8 cellular contexts compared by ENCODE assay signal in the genomic region with DNA sequence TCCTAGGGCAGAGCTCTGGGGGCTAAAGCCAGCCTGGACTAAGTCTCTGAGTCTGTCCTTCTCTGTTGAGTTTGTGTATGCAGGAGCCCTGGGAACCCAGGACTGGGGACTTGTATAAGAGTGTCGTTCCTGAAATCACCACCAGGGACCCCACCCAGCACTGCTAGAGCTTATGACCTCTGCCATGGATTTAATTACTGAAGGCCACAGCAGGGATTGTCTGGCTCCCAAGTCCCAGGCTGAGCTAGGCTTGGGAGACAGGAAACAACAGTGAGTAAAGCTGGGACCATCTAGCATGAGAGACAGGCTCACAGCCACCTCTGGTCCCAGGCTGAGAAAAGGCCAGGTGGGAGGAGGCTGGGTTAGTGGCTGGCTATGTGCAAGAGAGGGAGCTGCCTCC. TPM values are rescaled to one million over a fixed set of nuclear protein-coding genes. Genes with fewer than 3 reads are reported as not detected.
A peak's percentile ranks its signal among the peaks of the same experiment; 100 is the strongest.
DNase-seq lines count a peak whose midpoint lies in the region; ATAC-seq and TF ChIP-seq lines count a peak whose summit lies in the region.

No MANE protein-coding gene starts in this region.

- H2BK5ac ChIP-seq in mesenchymal stem cell (ENCODE audit: low read depth, low read length, poor library complexity, severe bottlenecking), result no peak overlapping the region

- peak; percentile 39 for TF ChIP-seq CTCF in VCaP (conservative IDR thresholded peaks at IDR 0.05)

- H3K4ac ChIP-seq in mesenchymal stem cell (ENCODE audit: low read depth in 1 of 2, low read length in 2 of 2), result peak overlapping the region; percentile 19 to 57

- intact Hi-C loops in Right ventricle myocardium inferior (cut with DNase I) (loop anchor here (5.0 kb wide), 1 partner anchor 57 kb away; no protein-coding TSS in a partner anchor), cardiac septum (cut with DNase I) (no loop called here)

- no peak overlapping the region for H3K4me2 ChIP-seq in mesenchymal stem cell (ENCODE audit: low read length, poor library complexity, severe bottlenecking)

- no peak overlapping the region for H2BK15ac ChIP-seq in mesenchymal stem cell (ENCODE audit: low read depth, poor library complexity, severe bottlenecking)

- H2AFZ ChIP-seq in mesenchymal stem cell (ENCODE audit: low read depth, low read length), result no peak overlapping the region

- H2AK5ac ChIP-seq in mesenchymal stem cell (ENCODE audit: low read length, severe bottlenecking), result no peak overlapping the region

- H3K27ac ChIP-seq in VCaP (peak overlapping the region; percentile 74; the same call in 1 of the 2 replicates), mesenchymal stem cell (ENCODE audit: low read length, poor library complexity, severe bottlenecking) (no peak overlapping the region), stomach smooth muscle (ENCODE audit: low read length) (peak overlapping the region; percentile 53)

- H3K9ac ChIP-seq in mesenchymal stem cell (ENCODE audit: low read length) (no peak overlapping the region), stomach smooth muscle (ENCODE audit: low read length in 2 of 2) (no peak overlapping the region)

- WGBS in mesenchymal stem cell, result 0% methylated on average over 1 of the region's 1 CpG

- no peak overlapping the region for H3K14ac ChIP-seq in mesenchymal stem cell (ENCODE audit: low read length in 2 of 2)

- no peak overlapping the region for H4K8ac ChIP-seq in mesenchymal stem cell (ENCODE audit: low read length)

- no peak overlapping the region for H3K18ac ChIP-seq in mesenchymal stem cell (ENCODE audit: low read depth in 1 of 2, low read length in 2 of 2)

- H3K79me1 ChIP-seq in mesenchymal stem cell (replicated peaks; ENCODE audit: low read length, poor library complexity, severe bottlenecking), result peaks cover 5% of the 10 kb centered on the region

- no peak overlapping the region for H3K23ac ChIP-seq in mesenchymal stem cell (ENCODE audit: low read length in 2 of 2)

- H3K4me1 ChIP-seq in mesenchymal stem cell (ENCODE audit: control insufficient read depth, insufficient read depth, low read depth, low read length), result peaks cover 12% of the 10 kb centered on the region
- peaks cover 47% of the 10 kb centered on the region for H3K4me1 ChIP-seq in stomach smooth muscle (ENCODE audit: control insufficient read depth, insufficient read depth, low read length)

- H3K27me3 ChIP-seq in MG63, result no peaks in the 10 kb centered on the region
- peaks cover 0 to 27% of the 10 kb centered on the region in 2 experiments for H3K27me3 ChIP-seq in mesenchymal stem cell (ENCODE audit: control insufficient read depth in 1 of 2, insufficient read depth in 1 of 2, low read length in 2 of 2)
- no peaks in the 10 kb centered on the region for H3K27me3 ChIP-seq in stomach smooth muscle (ENCODE audit: control insufficient read depth in 1 of 2, insufficient read depth in 2 of 2, low read length in 2 of 2)

- ATAC-seq in Right ventricle myocardium inferior (peak; percentile 67), HG03457 (IDR thresholded peaks at IDR 0.05; ENCODE audit: unreplicated experiment) (no peak)

- no peaks in the 10 kb centered on the region for H3K9me3 ChIP-seq in MG63
- no peaks in the 10 kb centered on the region for H3K9me3 ChIP-seq in mesenchymal stem cell (ENCODE audit: control insufficient read depth, low read length)
- H3K9me3 ChIP-seq in stomach smooth muscle (ENCODE audit: control insufficient read depth in 2 of 2, low read length in 2 of 2), result no peaks in the 10 kb centered on the region

- no peaks in the 10 kb centered on the region for H3K36me3 ChIP-seq in MG63
- no peaks in the 10 kb centered on the region for H3K36me3 ChIP-seq in mesenchymal stem cell (ENCODE audit: control insufficient read depth in 1 of 2, insufficient read depth in 2 of 2, low read depth in 1 of 2, low read length in 2 of 2)
- H3K36me3 ChIP-seq in stomach smooth muscle (ENCODE audit: control insufficient read depth in 2 of 2, insufficient read depth in 2 of 2, low read length in 2 of 2), result peaks cover 0 to 3% of the 10 kb centered on the region in 2 donors

- H4K91ac ChIP-seq in mesenchymal stem cell (ENCODE audit: low read length), result no peak overlapping the region

- H3K4me3 ChIP-seq in MG63 (no peak overlapping the region), mesenchymal stem cell (ENCODE audit: insufficient read depth in 1 of 2, low read depth in 1 of 2, low read length in 2 of 2) (no peak overlapping the region), stomach smooth muscle (ENCODE audit: low read length in 2 of 2) (peak overlapping the region in 1 of 2 donors; percentile 22)

- H2BK120ac ChIP-seq in mesenchymal stem cell (ENCODE audit: low read depth, low read length), result peak overlapping the region; percentile 54

- H2BK12ac ChIP-seq in mesenchymal stem cell (ENCODE audit: low read length in 2 of 2), result peak overlapping the region; percentile 38 to 73

- DNase-seq in Right ventricle myocardium inferior (ENCODE audit: missing footprints) (no peak), cardiac septum (ENCODE audit: low spot score) (no peak), MG63 (peak; percentile 79), mesenchymal stem cell (peak; percentile 85)
- DNase-seq in effector CD4-positive, alpha-beta T cell, result peak; percentile 37

RNA-seq across cellular contexts. Expression of gene TSPAN15, which starts 1.4 kb away (rescaled TPM):
- total RNA-seq in Right ventricle myocardium inferior, result 11.8 TPM
- 6.9 TPM for total RNA-seq in cardiac septum
- 7.5 TPM in 2 replicates for total RNA-seq in MG63 (2014; rRNA removed; shearing (Covaris generic); ENCODE audit: low replicate concordance)
- 19.6 TPM for polyA plus RNA-seq in mesenchymal stem cell (2013, experiment 1 of 2)
- polyA plus RNA-seq in mesenchymal stem cell (2013, experiment 2 of 2), result 19.5 TPM

RNA-seq across cellular contexts. Expression of gene TACR2, which starts 33.1 kb away (rescaled TPM):
- 0.19 TPM for total RNA-seq in Right ventricle myocardium inferior
- total RNA-seq in cardiac septum, result 0.13 TPM
- not detected in 2 replicates for total RNA-seq in MG63 (2014; rRNA removed; shearing (Covaris generic); ENCODE audit: low replicate concordance)
- polyA plus RNA-seq in mesenchymal stem cell (2013, experiment 1 of 2), result not detected
- polyA plus RNA-seq in mesenchymal stem cell (2013, experiment 2 of 2), result 0.01 TPM

Comparison
In these comparisons a context has a peak if more than half of its experiments do, and no peak if none do; other contexts are left out.
1. DNase-seq: peak in MG63 (single experiment), effector CD4-positive, alpha-beta T cell (single experiment) and mesenchymal stem cell (single experiment); none in Right ventricle myocardium inferior (single experiment) and cardiac septum (single experiment).